In genomic region chr19:18946335-18946734, GRCh38 we compare ENCODE assay signal across 25 cellular contexts. TPM values are rescaled to one million over a fixed set of nuclear protein-coding genes. Genes with fewer than 3 reads are reported as not detected.
"Had no signal": no experiment of that assay in that cellular context is flagged by ENCODE, and none has a peak within 500 bp of the region (broad histone marks: within the 10 kb centered on the region; RNA-seq: fewer than 3 reads in every experiment).

No MANE protein-coding gene starts in this region.

- H3K36me3 ChIP-seq: breast epithelium, heart left ventricle had no signal

- H3K27ac Mint-ChIP-seq: activated CD4-positive, alpha-beta memory T cell treated with anti-CD3 and anti-CD28 coated beads, Interleukin-2, amount 10 ng/mL, durations not matched to agents 7 days and 5 days; activated CD4-positive, alpha-beta T cell treated with anti-CD3 and anti-CD28 coated beads, Interleukin-2, amount 10 ng/mL, durations not matched to agents 7 days and 5 days; activated naive CD4-positive, alpha-beta T cell treated with anti-CD3 and anti-CD28 coated beads, Interleukin-2, amount 50 U/mL, for 24 hours; activated T-helper 2 cell treated with anti-CD3 and anti-CD28 coated beads, Interferon-gamma antibody, Interleukin-2, Interleukin-4, amounts not matched to agents 10 μg/mL and 5 μg/mL and 100 μg/mL, durations not matched to agents 14 hours and 24 hours and 36 hours; immature natural killer cell; naive thymus-derived CD8-positive, alpha-beta T cell; T-helper 1 cell treated with Interleukin-12 subunit alpha and Interleukin-12 subunit beta and Interleukin-4 antibody, amounts not matched to agents 30 μg/mL and 1 μg/mL, for 36 hours had no signal

- H3K36me3 Mint-ChIP-seq: activated naive CD4-positive, alpha-beta T cell treated with anti-CD3 and anti-CD28 coated beads, Interleukin-2, amount 50 U/mL, for 24 hours; immature natural killer cell; naive thymus-derived CD8-positive, alpha-beta T cell had no signal

- H3K9me3 Mint-ChIP-seq: activated CD4-positive, alpha-beta memory T cell treated with anti-CD3 and anti-CD28 coated beads, Interleukin-2, amount 10 ng/mL, durations not matched to agents 7 days and 5 days; activated CD4-positive, alpha-beta T cell treated with anti-CD3 and anti-CD28 coated beads, Interleukin-2, amount 10 ng/mL, durations not matched to agents 7 days and 5 days; activated naive CD4-positive, alpha-beta T cell treated with anti-CD3 and anti-CD28 coated beads, Interleukin-2, amount 50 U/mL, for 24 hours; activated T-cell treated with anti-CD3 and anti-CD28 coated beads, Interleukin-2, amount 50 U/mL, for 4 hours; activated T-helper 2 cell treated with anti-CD3 and anti-CD28 coated beads, Interferon-gamma antibody, Interleukin-2, Interleukin-4, amounts not matched to agents 10 μg/mL and 5 μg/mL and 100 μg/mL, durations not matched to agents 14 hours and 24 hours and 36 hours; immature natural killer cell; naive thymus-derived CD8-positive, alpha-beta T cell; T-helper 1 cell treated with Interleukin-12 subunit alpha and Interleukin-12 subunit beta and Interleukin-4 antibody, amounts not matched to agents 30 μg/mL and 1 μg/mL, for 36 hours had no signal

- H3K4me1 Mint-ChIP-seq: activated CD4-positive, alpha-beta memory T cell treated with anti-CD3 and anti-CD28 coated beads, Interleukin-2, amount 10 ng/mL, durations not matched to agents 7 days and 5 days; activated CD4-positive, alpha-beta T cell treated with anti-CD3 and anti-CD28 coated beads, Interleukin-2, amount 10 ng/mL, durations not matched to agents 7 days and 5 days had no signal

- DNase-seq: activated CD4-positive, alpha-beta memory T cell treated with anti-CD3 and anti-CD28 coated beads, Interleukin-2, amount 10 ng/mL, durations not matched to agents 7 days and 5 days; activated CD4-positive, alpha-beta T cell treated with anti-CD3 and anti-CD28 coated beads for 1 hour; activated CD4-positive, alpha-beta T cell treated with anti-CD3 and anti-CD28 coated beads, Interleukin-2, amount 10 ng/mL, durations not matched to agents 7 days and 5 days; activated T-cell treated with anti-CD3 and anti-CD28 coated beads, Interleukin-2, amount 50 U/mL, for 4 hours; central memory CD4-positive, alpha-beta T cell; foreskin fibroblast; heart left ventricle; hypothalamus; immature natural killer cell; kidney; mesenchymal stem cell; naive thymus-derived CD8-positive, alpha-beta T cell; posterior cingulate gyrus; stimulated activated CD4-positive, alpha-beta T cell treated with anti-CD3 and anti-CD28 coated beads, Interleukin-15, amount 100 ng/mL, for 24 hours; stimulated activated CD4-positive, alpha-beta T cell treated with anti-CD3 and anti-CD28 coated beads, Interleukin-2, amount 100 ng/mL, for 24 hours; stimulated activated naive CD4-positive, alpha-beta T cell treated with Interleukin-2 at 50 U/mL for 16 hours; T1000 had no signal

- H3K27ac ChIP-seq: breast epithelium, heart left ventricle, tibial nerve had no signal

- H3K9me3 ChIP-seq: breast epithelium, heart left ventricle, tibial nerve had no signal

- H3K4me3 ChIP-seq: breast epithelium, heart left ventricle, tibial nerve had no signal

- H3K4me3 Mint-ChIP-seq: activated CD4-positive, alpha-beta memory T cell treated with anti-CD3 and anti-CD28 coated beads, Interleukin-2, amount 10 ng/mL, durations not matched to agents 7 days and 5 days; activated CD4-positive, alpha-beta T cell treated with anti-CD3 and anti-CD28 coated beads, Interleukin-2, amount 10 ng/mL, durations not matched to agents 7 days and 5 days; activated naive CD4-positive, alpha-beta T cell treated with anti-CD3 and anti-CD28 coated beads, Interleukin-2, amount 50 U/mL, for 24 hours; activated T-cell treated with anti-CD3 and anti-CD28 coated beads, Interleukin-2, amount 50 U/mL, for 4 hours; immature natural killer cell; naive thymus-derived CD8-positive, alpha-beta T cell; T-helper 1 cell treated with Interleukin-12 subunit alpha and Interleukin-12 subunit beta and Interleukin-4 antibody, amounts not matched to agents 30 μg/mL and 1 μg/mL, for 36 hours had no signal

- H3K27me3 ChIP-seq: breast epithelium, heart left ventricle, tibial nerve had no signal

- H3K4me1 ChIP-seq: breast epithelium had no signal

- ATAC-seq: activated T-cell treated with anti-CD3 and anti-CD28 coated beads, Interleukin-2, amount 50 U/mL, for 4 hours; esophagus mucosa; heart left ventricle; left colon; naive thymus-derived CD8-positive, alpha-beta T cell; right cardiac atrium had no signal

RNA-seq across cellular contexts. Expression of gene HOMER3, which starts 5.3 kb away (rescaled TPM):
- total RNA-seq: activated CD4-positive, alpha-beta memory T cell treated with anti-CD3 and anti-CD28 coated beads, Interleukin-2, amount 10 ng/mL, durations not matched to agents 7 days and 5 days; activated CD4-positive, alpha-beta T cell treated with anti-CD3 and anti-CD28 coated beads, Interleukin-2, amount 10 ng/mL, durations not matched to agents 7 days and 5 days had no signal
- polyA plus RNA-seq: naive thymus-derived CD8-positive, alpha-beta T cell had no signal

RNA-seq across cellular contexts. Expression of gene CERS1, which starts 50.4 kb away (rescaled TPM):
- total RNA-seq: activated CD4-positive, alpha-beta memory T cell treated with anti-CD3 and anti-CD28 coated beads, Interleukin-2, amount 10 ng/mL, durations not matched to agents 7 days and 5 days; activated CD4-positive, alpha-beta T cell treated with anti-CD3 and anti-CD28 coated beads, Interleukin-2, amount 10 ng/mL, durations not matched to agents 7 days and 5 days; esophagus mucosa; naive thymus-derived CD8-positive, alpha-beta T cell had no signal
- polyA plus RNA-seq: immature natural killer cell; naive thymus-derived CD8-positive, alpha-beta T cell had no signal
